10 cellular contexts compared by ENCODE assay signal in genomic region chr17:8024161-8024560, GRCh38. TPM values are rescaled to one million over a fixed set of nuclear protein-coding genes. Genes with fewer than 3 reads are reported as not detected.
A peak's percentile ranks its signal among the peaks of the same experiment; 100 is the strongest.
DNase-seq lines count a peak whose midpoint lies in the region; ATAC-seq, FAIRE-seq and TF ChIP-seq lines count a peak whose summit lies in the region.
"Not testable (repeated sequence)": the region's sequence is repeated elsewhere in the genome, so short reads cannot be mapped to it uniquely, and the experiment has no call there.
"Had no signal": no experiment of that assay in that cellular context is flagged by ENCODE, and none has a peak within 500 bp of the region (broad histone marks: within the 10 kb centered on the region; RNA-seq: fewer than 3 reads in every experiment).

No MANE protein-coding gene starts in this region.

- not testable (repeated sequence) for H2AK9ac ChIP-seq in IMR-90 (replicated peaks; ENCODE audit: low read depth, low read length, poor library complexity)

- H4K5ac ChIP-seq in IMR-90 (ENCODE audit: low read depth, low read length) = not testable (repeated sequence)

- H3K4me3 ChIP-seq in IMR-90 (ENCODE audit: insufficient read depth, low read depth, low read length); RWPE2 (ENCODE audit: severe bottlenecking); brain microvascular endothelial cell (ENCODE audit: low read depth, low read length); fibroblast of pulmonary artery (replicated peaks; ENCODE audit: low read depth, low read length); kidney (ENCODE audit: low read length in 2 of 2): not testable (repeated sequence)

- H3K23ac ChIP-seq in IMR-90 (ENCODE audit: low read depth, low read length) = not testable (repeated sequence)

- not testable (repeated sequence) for H3K4me1 ChIP-seq in IMR-90 (ENCODE audit: control insufficient read depth, insufficient read depth, low read length); RWPE2 (ENCODE audit: insufficient read depth, poor library complexity, severe bottlenecking); kidney (ENCODE audit: control insufficient read depth in 1 of 2, insufficient read depth in 1 of 2, low read depth in 1 of 2, low read length in 2 of 2)

- FAIRE-seq in kidney (lab: Jason Lieb, UNC) = not testable (repeated sequence)

- not testable (repeated sequence) for H2AK5ac ChIP-seq in IMR-90 (ENCODE audit: low read depth, low read length)

- POLR2A ChIA-PET in IMR-90 (lab: Charles Lee; ENCODE audit: unreplicated experiment) = not testable (repeated sequence)

- dilution Hi-C loops in IMR-90 (cut with HindIII; ENCODE audit: low sequenced_read_pairs, unreplicated experiment) = not testable (repeated sequence)

- H3K4ac ChIP-seq in IMR-90 (ENCODE audit: low read depth, low read length) = not testable (repeated sequence)

- not testable (repeated sequence) for ATAC-seq in IMR-90 (ENCODE audit: low read depth); RWPE2 (ENCODE audit: low read depth)

- H3K18ac ChIP-seq in IMR-90 (ENCODE audit: low read depth, low read length) = not testable (repeated sequence)

- not testable (repeated sequence) for H2BK5ac ChIP-seq in IMR-90 (ENCODE audit: low read depth, low read length, poor library complexity, severe bottlenecking)

- no CpG with 5 or more reads among the region's 6 CpGs for WGBS in IMR-90 (ENCODE audit: extremely low coverage in 2 of 2, insufficient read length in 1 of 2), 2 experiments

- H3K36me3 ChIP-seq in IMR-90 (ENCODE audit: control insufficient read depth, insufficient read depth, low read length); RWPE2 (ENCODE audit: low read depth); brain microvascular endothelial cell (replicated peaks); kidney (ENCODE audit: control insufficient read depth in 1 of 2, insufficient read depth in 2 of 2, low read length in 2 of 2): not testable (repeated sequence)

- not testable (repeated sequence) for H3K79me1 ChIP-seq in IMR-90 (ENCODE audit: low read depth in 1 of 2, low read length in 2 of 2)

- H2BK120ac ChIP-seq in IMR-90 (ENCODE audit: low read depth, low read length) = not testable (repeated sequence)

- not testable (repeated sequence) for H2BK20ac ChIP-seq in IMR-90 (ENCODE audit: low read depth, low read length)

- not testable (repeated sequence) for H4K20me1 ChIP-seq in IMR-90 (ENCODE audit: insufficient read depth, low read length)

- CTCF ChIA-PET in IMR-90 (lab: Yijun Ruan, JAX) = not testable (repeated sequence)

- not testable (repeated sequence) for H3K9me3 ChIP-seq in IMR-90 (ENCODE audit: control insufficient read depth, insufficient read depth, low read length); RWPE2 (ENCODE audit: severe bottlenecking); kidney (ENCODE audit: control insufficient read depth in 1 of 2, low read length in 2 of 2)

- not testable (repeated sequence) for H3K56ac ChIP-seq in IMR-90 (ENCODE audit: extremely low read depth, insufficient read depth, low read length)

- H4K8ac ChIP-seq in IMR-90 (ENCODE audit: low read depth in 2 of 2, low read length in 2 of 2) = not testable (repeated sequence)

- H3K4me2 ChIP-seq in IMR-90 (ENCODE audit: low read depth, low read length) = not testable (repeated sequence)

- H2AFZ ChIP-seq in IMR-90 (replicated peaks; ENCODE audit: low read length, poor library complexity) = not testable (repeated sequence)

- not testable (repeated sequence) for BruUV-seq in IMR-90 (replicated peaks; lab: Mats Ljungman, UMichigan)

- H4K91ac ChIP-seq in IMR-90 (ENCODE audit: insufficient read depth, low read depth, low read length) = not testable (repeated sequence)

- DNase-seq in EH (ENCODE audit: low read depth) = peak; percentile 16
- not testable (repeated sequence) for DNase-seq in IMR-90
- peak; percentile 9 for DNase-seq in RWPE2 (ENCODE audit: low spot score)
- DNase-seq in brain microvascular endothelial cell = peak; percentile 11
- DNase-seq in fibroblast of pulmonary artery (ENCODE audit: low read depth) = peak; percentile 36
- peak; percentile 7 for DNase-seq in kidney
- DNase-seq in non-pigmented ciliary epithelial cell (ENCODE audit: low read depth) = peak; percentile 9

- TF ChIP-seq POLR2A in IMR-90 (IDR thresholded peaks at IDR 0.05; ENCODE audit: low read depth, low read length) = not testable (repeated sequence)

- intact Hi-C loops in IMR-90 (cut with micrococcal nuclease); kidney (cut with DNase I): not testable (repeated sequence)

- TF ChIP-seq CTCF in IMR-90 (conservative IDR thresholded peaks at IDR 0.05; ENCODE audit: low read depth, low read length); RWPE2 (IDR thresholded peaks at IDR 0.05; ENCODE audit: poor library complexity, severe bottlenecking); brain microvascular endothelial cell (IDR thresholded peaks at IDR 0.05; ENCODE audit: low read depth, low read length, missing control alignments); fibroblast of pulmonary artery (IDR thresholded peaks at IDR 0.05; ENCODE audit: low read length, missing control alignments); kidney (IDR thresholded peaks at IDR 0.05; ENCODE audit: borderline replicate concordance, extremely low read depth, insufficient read depth): not testable (repeated sequence)

- H3K27ac ChIP-seq in IMR-90 (ENCODE audit: insufficient read depth, low read length); RWPE2 (ENCODE audit: poor library complexity, severe bottlenecking); brain microvascular endothelial cell; kidney (ENCODE audit: low read depth in 2 of 2, low read length in 2 of 2): not testable (repeated sequence)

- H2BK15ac ChIP-seq in IMR-90 (ENCODE audit: low read depth, low read length) = not testable (repeated sequence)

- H3K27me3 ChIP-seq in IMR-90 (ENCODE audit: control insufficient read depth, insufficient read depth, low read length) = peaks cover 48% of the 10 kb centered on the region
- not testable (repeated sequence) for H3K27me3 ChIP-seq in RWPE2 (ENCODE audit: insufficient read depth, poor library complexity, severe bottlenecking); brain microvascular endothelial cell (replicated peaks)

- not testable (repeated sequence) for H3K9ac ChIP-seq in IMR-90 (ENCODE audit: low read depth, low read length); kidney (ENCODE audit: low read length in 2 of 2)

- TF ChIP-seq RAD21 in IMR-90 (IDR thresholded peaks at IDR 0.05; ENCODE audit: low read length) = not testable (repeated sequence)

- not testable (repeated sequence) for H3K9me1 ChIP-seq in IMR-90 (ENCODE audit: insufficient read depth, low read length)

- in situ Hi-C loops in IMR-90 (cut with MboI; ENCODE audit: low sequenced_read_pairs); brain microvascular endothelial cell (cut with HindIII; ENCODE audit: low pct_ligation_motif_present, low sequenced_read_pairs): not testable (repeated sequence)

- not testable (repeated sequence) for H3K14ac ChIP-seq in IMR-90 (replicated peaks; ENCODE audit: low read depth, low read length)

TF ChIP-seq in IMR-90, 13 proteins besides CTCF, POLR2A, EP300 and RAD21:
- TF ChIP-seq CEBPB (IDR thresholded peaks at IDR 0.05; ENCODE audit: low read depth, low read length) = peak; percentile 65

RNA-seq across cellular contexts. Expression of gene ALOX15B, which starts 14.7 kb away (rescaled TPM):
- total RNA-seq in IMR-90 (2012; rRNA removed) (not detected in 2 replicates), kidney (8.0 TPM)
- polyA plus RNA-seq in IMR-90 (2012; rRNA removed) (not detected in 2 replicates), kidney (ENCODE audit: insufficient read depth, low read depth, low replicate concordance) (0.15 TPM)
- polyA plus RNA-seq in IMR-90 (2012; cell fraction: cytosol; rRNA removed) = 0.03 TPM in 1 of 2 replicates, not detected in the other
- polyA plus RNA-seq in IMR-90 (2012; cell fraction: nucleus; rRNA removed; ENCODE audit: low replicate concordance) = not detected in 2 replicates
- total RNA-seq: CD4-positive, CD25-positive, alpha-beta regulatory T cell; HT-29; Right ventricle myocardium superior had no signal
- polyA plus RNA-seq: CD4-positive, CD25-positive, alpha-beta regulatory T cell had no signal

RNA-seq across cellular contexts. Expression of gene GUCY2D, which starts 21.7 kb away (rescaled TPM):
- total RNA-seq in IMR-90 (2012; rRNA removed) (not detected in 2 replicates), kidney (0.19 TPM)
- polyA plus RNA-seq in IMR-90 (2012; rRNA removed) (0.03 TPM in 1 of 2 replicates, not detected in the other), kidney (ENCODE audit: insufficient read depth, low read depth, low replicate concordance) (0.24 TPM)
- not detected in 2 replicates for polyA plus RNA-seq in IMR-90 (2012; cell fraction: cytosol; rRNA removed)
- not detected in 2 replicates for polyA plus RNA-seq in IMR-90 (2012; cell fraction: nucleus; rRNA removed; ENCODE audit: low replicate concordance)
- total RNA-seq: CD4-positive, CD25-positive, alpha-beta regulatory T cell; Right ventricle myocardium superior had no signal
